Comparison of ENCODE assay signal across 8 cellular contexts in the genomic region with DNA sequence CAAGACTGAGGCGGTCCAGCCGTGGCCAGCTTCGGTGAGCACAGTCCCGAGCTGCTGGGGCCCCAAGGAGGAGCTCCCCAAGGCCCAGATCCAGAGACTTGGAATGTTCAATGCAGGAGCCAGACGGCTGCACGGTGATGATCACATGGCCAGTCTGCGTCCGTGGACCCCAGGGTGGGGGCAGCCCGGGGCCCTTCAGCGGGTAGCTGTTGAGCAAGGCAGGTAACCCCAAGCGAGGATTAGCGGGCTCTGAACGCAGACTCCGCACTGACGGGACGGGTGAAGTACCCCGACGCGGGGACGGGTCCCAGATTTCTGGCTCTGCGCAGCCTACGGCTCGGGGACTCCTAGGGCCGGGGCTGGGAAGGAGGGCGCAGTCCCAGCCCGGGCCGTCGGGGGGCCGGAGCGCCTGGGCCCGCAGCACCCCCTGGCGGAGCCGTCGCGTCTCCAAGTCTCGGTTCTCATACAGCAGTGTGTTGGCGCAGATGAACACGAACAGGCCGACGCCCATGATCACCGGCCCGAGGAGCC. TPM values are rescaled to one million over a fixed set of nuclear protein-coding genes. Genes with fewer than 3 reads are reported as not detected.
DNase-seq lines count a peak whose midpoint lies in the region; ATAC-seq and TF ChIP-seq lines count a peak whose summit lies in the region.

No MANE protein-coding gene starts in this region.

- H3K9me3 ChIP-seq in heart left ventricle = no peaks in the 10 kb centered on the region
- H3K9me3 ChIP-seq in body of pancreas = no peaks in the 10 kb centered on the region
- no peaks in the 10 kb centered on the region for H3K9me3 ChIP-seq in lung (ENCODE audit: control insufficient read depth in 2 of 2, insufficient read depth in 1 of 2, low read length in 1 of 2)

- peak overlapping the region in 7 of 12 donors; percentile 56 to 90 (median 72) for H3K4me3 ChIP-seq in heart left ventricle
- H3K4me3 ChIP-seq in body of pancreas = no peak overlapping the region
- no peak overlapping the region for H3K4me3 ChIP-seq in lung

- H3K27ac ChIP-seq in heart left ventricle (peak overlapping the region in 2 of 12 donors; percentile 98 to 99), body of pancreas (no peak overlapping the region), lung (ENCODE audit: low read depth in 1 of 2, low read length in 1 of 2) (no peak overlapping the region)

- WGBS in heart left ventricle, 4 donors = 36 to 66% (median 47%) methylated on average over 23 to 42 of the region's 42 CpGs
- 34 to 91% methylated on average over 4 to 41 of the region's 42 CpGs for WGBS in body of pancreas, 2 donors
- WGBS in lung, 2 donors = 35 to 36% methylated on average over 33 to 42 of the region's 42 CpGs

- H3K27me3 ChIP-seq in heart left ventricle (peaks cover 0 to 49% (median 18%) of the 10 kb centered on the region in 9 donors), body of pancreas (peaks cover 0 to 24% of the 10 kb centered on the region in 2 donors), lung (ENCODE audit: control insufficient read depth, insufficient read depth) (no peaks in the 10 kb centered on the region)

- ATAC-seq in heart left ventricle = no peak
- ATAC-seq in body of pancreas = peak; percentile 31
- ATAC-seq in lung (ENCODE audit: insufficient read depth, low FRiP score) = no peak
- ATAC-seq in HG03159 (IDR thresholded peaks at IDR 0.05; ENCODE audit: unreplicated experiment) = no peak

- peaks cover 0 to 40% (median 18%) of the 10 kb centered on the region in 12 donors for H3K4me1 ChIP-seq in heart left ventricle
- peaks cover 35% of the 10 kb centered on the region for H3K4me1 ChIP-seq in body of pancreas
- peaks cover 0 to 21% of the 10 kb centered on the region in 2 donors for H3K4me1 ChIP-seq in lung (ENCODE audit: control insufficient read depth in 2 of 2, insufficient read depth in 2 of 2, low read length in 2 of 2)

- H3K36me3 ChIP-seq in heart left ventricle (peaks cover 0 to 25% (median 6%) of the 10 kb centered on the region in 9 donors), body of pancreas (replicated peaks in 1 of 2; ENCODE audit: insufficient read depth in 1 of 2, low read depth in 2 of 2) (no peaks in the 10 kb centered on the region), lung (ENCODE audit: control insufficient read depth in 2 of 2, insufficient read depth in 2 of 2, low read length in 2 of 2) (peaks cover 5 to 10% of the 10 kb centered on the region in 2 donors)

- intact Hi-C loops in heart left ventricle (cut with DNase I) (loop anchor here in 6 of 10 donors (5.0 to 10.0 kb wide), 6 partner anchors 54 to 346 kb away; a partner anchor contains a TSS), cardiac septum (cut with DNase I) (no loop called here), body of pancreas (cut with DNase I) (no loop called here)

- TF ChIP-seq POLR2A in heart left ventricle (IDR thresholded peaks at IDR 0.05) (no peak), body of pancreas (IDR thresholded peaks at IDR 0.05) (no peak)

- peak in 3 of 5 donors; percentile 19 to 38 (median 28) for DNase-seq in heart left ventricle
- DNase-seq in cardiac septum (ENCODE audit: low spot score) = no peak
- DNase-seq in T1000 (lab: John Stamatoyannopoulos, UW) = peak; percentile 36
- DNase-seq in body of pancreas = peak in 2 of 4 donors; percentile 32 to 39
- DNase-seq in lung (ENCODE audit: low spot score) = no peak
- DNase-seq in stimulated activated CD8-positive, alpha-beta memory T cell treated with anti-CD3 and anti-CD28 coated beads, Interleukin-4, amount 100 ng/mL, for 24 hours (ENCODE audit: low read depth) = peak; percentile 49
- no peak for DNase-seq in NCI-H128 (lab: John Stamatoyannopoulos, UW; ENCODE audit: unreplicated experiment)

- TF ChIP-seq CTCF in heart left ventricle (IDR thresholded peaks at IDR 0.05) = peak in 11 of 12 donors; percentile 12 to 56 (median 39)
- peak in 6 of 7 experiments; percentile 25 to 59 (median 47) for TF ChIP-seq CTCF in body of pancreas (IDR thresholded peaks at IDR 0.05)
- TF ChIP-seq CTCF in lung (IDR thresholded peaks at IDR 0.05; ENCODE audit: control extremely low read depth, extremely low read depth) = peak; percentile 27

RNA-seq across cellular contexts. Expression of a gene that starts 2.7 kb away (rescaled TPM):
- total RNA-seq in heart left ventricle (1 to 10 TPM in 7 of 9 donors, under 1 TPM in 2; 0.83 to 3.5 (median 1.4) TPM), cardiac septum (2.1 TPM), body of pancreas (1 to 10 TPM in 1 of 2 donors, not detected in 1; 2.6 TPM), lung (10 to 100 TPM in 1 of 2 donors, 1 to 10 TPM in 1; 6.0 to 10.5 TPM)
- polyA plus RNA-seq in heart left ventricle (1 to 10 TPM; 1.5 to 1.9 TPM), lung (1 to 10 TPM; 1.9 to 3.4 TPM)

Comparison
In these comparisons a context has a peak if more than half of its experiments do, and no peak if none do; other contexts are left out.
1. DNase-seq: peak in heart left ventricle (3 of 5), T1000 (single experiment) and stimulated activated CD8-positive, alpha-beta memory T cell treated with anti-CD3 and anti-CD28 coated beads, Interleukin-4, amount 100 ng/mL, for 24 hours (single experiment); none in cardiac septum (single experiment), lung (single experiment) and NCI-H128 (single experiment).
2. intact Hi-C loops: an anchor here in heart left ventricle (5.0 to 10.0 kb wide); none called in cardiac septum and body of pancreas.
3. H3K4me3 ChIP-seq: peak in heart left ventricle (7 of 12); none in body of pancreas (0 of 2) and lung (single experiment).
4. Peak in every context shown above with its lines, with median percentiles within 50 percentile points of each other: CTCF ChIP-seq.